14 cellular contexts compared by ENCODE assay signal in the genomic region with DNA sequence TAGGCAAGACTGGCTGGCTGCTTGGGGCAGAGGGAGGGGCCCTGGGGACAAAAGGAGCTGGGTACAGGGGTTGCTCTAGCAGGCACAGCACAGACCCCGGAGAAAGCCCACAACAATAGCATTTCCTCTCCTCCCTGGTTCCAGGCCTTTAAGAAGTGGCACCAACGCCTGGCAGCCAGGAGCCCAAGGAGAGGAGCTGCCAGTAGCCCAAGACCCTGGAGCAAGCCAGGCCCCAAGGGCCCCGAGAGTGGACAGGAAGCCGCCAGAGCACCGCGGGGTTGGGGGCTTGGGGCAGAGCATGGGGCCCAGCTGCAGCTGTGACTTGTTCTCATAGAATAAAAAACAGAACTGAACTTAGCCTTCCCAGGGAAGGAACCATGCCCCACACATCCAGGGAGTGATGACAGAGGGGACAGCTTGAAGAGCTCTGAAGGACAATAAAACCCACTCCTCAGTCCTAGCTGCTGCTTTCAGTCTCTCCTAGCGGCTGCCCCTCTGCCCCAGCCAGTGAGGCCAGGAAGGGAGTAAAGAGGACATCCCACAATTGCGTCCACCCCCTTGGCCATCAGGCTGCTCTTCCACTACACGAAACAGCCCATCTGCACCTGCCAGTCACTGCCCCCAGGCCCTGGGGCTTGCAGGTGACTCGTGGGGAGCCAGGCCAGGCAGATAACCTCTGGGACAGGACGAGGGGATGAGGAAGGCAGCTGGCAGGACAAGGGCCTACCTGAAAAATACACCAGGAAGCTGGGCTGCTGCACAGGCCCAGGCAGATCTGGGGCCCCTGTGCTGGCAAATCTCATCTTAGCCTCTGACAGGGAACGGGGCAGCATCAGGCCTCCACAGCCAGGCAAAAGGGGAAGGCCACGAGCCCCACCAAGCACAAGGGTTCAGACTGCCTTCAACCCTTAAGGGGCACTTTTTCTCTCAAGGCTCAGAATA. TPM values are rescaled to one million over a fixed set of nuclear protein-coding genes. Genes with fewer than 3 reads are reported as not detected.
DNase-seq lines count a peak whose midpoint lies in the region; ATAC-seq and TF ChIP-seq lines count a peak whose summit lies in the region.
"Had no signal": no experiment of that assay in that cellular context is flagged by ENCODE, and none has a peak within 500 bp of the region (broad histone marks: within the 10 kb centered on the region; RNA-seq: fewer than 3 reads in every experiment).

No MANE protein-coding gene starts in this region.

- H3K4me3 Mint-ChIP-seq in MCF 10A (ENCODE audit: unreplicated experiment), result no peak overlapping the region

- BruUV-seq in MCF 10A (replicated peaks; lab: Mats Ljungman, UMichigan) (no TSS peak), mammary epithelial cell (replicated peaks; lab: Mats Ljungman, UMichigan) (no TSS peak)

- H3K27me3 ChIP-seq in mammary epithelial cell (ENCODE audit: insufficient read depth, low read length), result no peaks in the 10 kb centered on the region
- H3K27me3 ChIP-seq in left ventricle myocardium inferior (ENCODE audit: low read depth), result no peaks in the 10 kb centered on the region
- H3K27me3 ChIP-seq in vagina, result no peaks in the 10 kb centered on the region
- no peaks in the 10 kb centered on the region for H3K27me3 ChIP-seq in SK-N-SH (ENCODE audit: insufficient read depth)

- ATAC-seq in HG03521 (IDR thresholded peaks at IDR 0.05; ENCODE audit: unreplicated experiment) (no peak), GM18505 (IDR thresholded peaks at IDR 0.05; ENCODE audit: unreplicated experiment) (no peak)

- CTCF ChIA-PET in MCF 10A (lab: Yijun Ruan, JAX), result no interaction called here
- CTCF ChIA-PET in mammary epithelial cell (lab: Charles Lee; ENCODE audit: low non-redundant PET), result interaction anchor here (0.6 kb wide), 1 partner anchor 80 kb away, joined by 11 read pairs; no protein-coding TSS in a partner anchor
- CTCF ChIA-PET in SK-N-SH (lab: Yijun Ruan, JAX), result interaction anchor here (0.8 to 1.3 kb wide), 3 partner anchors 10 to 751 kb away, joined by 3 read pairs; no protein-coding TSS in a partner anchor

- H3K4me1 Mint-ChIP-seq in MCF 10A (ENCODE audit: insufficient read depth, unreplicated experiment), result peaks cover 20% of the 10 kb centered on the region

- no peak overlapping the region for H3K4me2 ChIP-seq in mammary epithelial cell (ENCODE audit: insufficient read depth, low read depth, low read length)
- H3K4me2 ChIP-seq in SK-N-SH, result no peak overlapping the region

- no peak for TF ChIP-seq EP300 in SK-N-SH (IDR thresholded peaks at IDR 0.05; ENCODE audit: borderline replicate concordance in 1 of 2, low read depth in 1 of 2, low read length in 1 of 2)

- H4K20me1 ChIP-seq in mammary epithelial cell (ENCODE audit: insufficient read depth, low read length), result no peaks in the 10 kb centered on the region
- no peaks in the 10 kb centered on the region for H4K20me1 ChIP-seq in SK-N-SH (ENCODE audit: insufficient read depth)

- H3K4me3 ChIP-seq in mammary epithelial cell (replicated peaks in 1 of 3; ENCODE audit: insufficient read depth in 1 of 3, low read depth in 2 of 3, low read length in 3 of 3) (no peak overlapping the region), left ventricle myocardium inferior (peak overlapping the region; percentile 38), vagina (no peak overlapping the region), SK-N-SH (ENCODE audit: low read depth in 2 of 2, low read length in 1 of 2) (no peak overlapping the region)

- in situ Hi-C loops in mammary epithelial cell (cut with MboI; ENCODE audit: low sequenced_read_pairs in 2 of 2), result no loop called here

- peaks cover 10% of the 10 kb centered on the region for H3K4me1 ChIP-seq in mammary epithelial cell (ENCODE audit: insufficient read depth, low read length)
- H3K4me1 ChIP-seq in left ventricle myocardium inferior, result peaks cover 98% of the 10 kb centered on the region
- peaks cover 78% of the 10 kb centered on the region for H3K4me1 ChIP-seq in vagina
- peaks cover 0 to 17% of the 10 kb centered on the region in 2 experiments; a peak in 1 of 4 replicates for H3K4me1 ChIP-seq in SK-N-SH (ENCODE audit: control insufficient read depth in 1 of 2, insufficient read depth in 2 of 2, low read depth in 1 of 2, low read length in 1 of 2)

- no peak for TF ChIP-seq RAD21 in SK-N-SH (IDR thresholded peaks at IDR 0.05; ENCODE audit: low read length)

- DNase-seq in MCF 10A (ENCODE audit: unreplicated experiment), result no peak
- no peak for DNase-seq in mammary epithelial cell
- no peak for DNase-seq in left ventricle myocardium inferior
- DNase-seq in posterior vena cava (ENCODE audit: low spot score), result peak; percentile 62
- no peak for DNase-seq in vagina (ENCODE audit: extremely low spot score in 2 of 2)
- no peak for DNase-seq in SK-N-SH
- DNase-seq: central memory CD4-positive, alpha-beta T cell; DND-41; NCI-H187 treated with DMSO at 0.1 percent for 48 hours; OCI-M1; stimulated activated CD4-positive, alpha-beta T cell treated with anti-CD3 and anti-CD28 coated beads, Interleukin-4, amount 100 ng/mL, for 24 hours; T1000 had no signal

- dilution Hi-C loops in mammary epithelial cell (cut with HindIII; ENCODE audit: low sequenced_read_pairs), result loop anchor here (10.0 kb wide), 1 partner anchor 115 kb away; no protein-coding TSS in a partner anchor

- no peaks in the 10 kb centered on the region for H3K27me3 Mint-ChIP-seq in MCF 10A (ENCODE audit: insufficient read depth, unreplicated experiment)

- intact Hi-C loops in MCF 10A (cut with micrococcal nuclease), result loop anchor here (2.0 kb wide), 1 partner anchor 15 kb away; a partner anchor contains a TSS
- intact Hi-C loops in mammary epithelial cell (cut with micrococcal nuclease), result no loop called here
- intact Hi-C loops in left ventricle myocardium inferior (cut with micrococcal nuclease), result no loop called here
- intact Hi-C loops in posterior vena cava (cut with DNase I), result loop anchor here in 1 of 2 donors (10.0 kb wide), 1 partner anchor 55 kb away; a partner anchor contains a TSS
- intact Hi-C loops in vagina (cut with DNase I), result no loop called here

- H3K9me2 ChIP-seq in SK-N-SH, result no peaks in the 10 kb centered on the region

- POLR2A ChIA-PET in MCF 10A (lab: Yijun Ruan, JAX) (interaction anchor here (0.6 to 8.7 kb wide), 6 partner anchors 14 to 136 kb away, joined by 3 to 87 read pairs (median 6); a partner anchor contains a TSS), SK-N-SH (lab: Yijun Ruan, JAX) (interaction anchor here (2.1 kb wide), 1 partner anchor 14 kb away, joined by 8 read pairs; no protein-coding TSS in a partner anchor)

- H3K9ac ChIP-seq in mammary epithelial cell (ENCODE audit: insufficient read depth, low read length), result no peak overlapping the region
- no peak overlapping the region for H3K9ac ChIP-seq in SK-N-SH

- H2AFZ ChIP-seq in mammary epithelial cell (ENCODE audit: low read depth, low read length) (no peak overlapping the region), SK-N-SH (ENCODE audit: low read depth) (no peak overlapping the region)

- TF ChIP-seq POLR2A in vagina (IDR thresholded peaks at IDR 0.05) (no peak), GM18505 (IDR thresholded peaks at IDR 0.05; ENCODE audit: borderline replicate concordance, extremely low read depth, insufficient read depth, insufficient read length) (no peak)

- H3K9me3 ChIP-seq in mammary epithelial cell (replicated peaks; ENCODE audit: insufficient read depth, low read length) (no peaks in the 10 kb centered on the region), left ventricle myocardium inferior (replicated peaks) (no peaks in the 10 kb centered on the region), vagina (no peaks in the 10 kb centered on the region), SK-N-SH (no peaks in the 10 kb centered on the region)

- 50% methylated on average over 7 of the region's 13 CpGs for WGBS in mammary epithelial cell (ENCODE audit: low coverage, missing lambda C conversion rate)
- WGBS in SK-N-SH (ENCODE audit: low lambda C conversion rate), result 71% methylated on average over 10 of the region's 13 CpGs

- H3K36me3 ChIP-seq in mammary epithelial cell (ENCODE audit: insufficient read depth, low read length) (no peaks in the 10 kb centered on the region), left ventricle myocardium inferior (peaks cover 24% of the 10 kb centered on the region), vagina (peaks cover 0 to 19% of the 10 kb centered on the region in 2 donors), SK-N-SH (replicated peaks in 1 of 2; ENCODE audit: control insufficient read depth in 1 of 2, insufficient read depth in 2 of 2, low read length in 1 of 2) (peaks cover 0 to 9% of the 10 kb centered on the region in 2 experiments)

- H3K79me2 ChIP-seq in mammary epithelial cell (ENCODE audit: insufficient read depth, low read length) (no peaks in the 10 kb centered on the region), SK-N-SH (ENCODE audit: insufficient read depth) (no peaks in the 10 kb centered on the region)

- peak overlapping the region; percentile 96 for H3K27ac Mint-ChIP-seq in MCF 10A (ENCODE audit: low read depth, unreplicated experiment)

- peaks cover 4% of the 10 kb centered on the region for H3F3A ChIP-seq in SK-N-SH (replicated peaks; ENCODE audit: insufficient read depth)

- H3K36me3 Mint-ChIP-seq in MCF 10A (ENCODE audit: insufficient read depth, unreplicated experiment), result peaks cover 20% of the 10 kb centered on the region

- H3K27ac ChIP-seq in mammary epithelial cell (ENCODE audit: insufficient read depth, low read depth, low read length) (no peak overlapping the region), left ventricle myocardium inferior (replicated peaks) (peak overlapping the region; percentile 98), vagina (peak overlapping the region; percentile 99), SK-N-SH (ENCODE audit: low read depth in 2 of 2, low read length in 1 of 2) (no peak overlapping the region)

- H3K9me3 Mint-ChIP-seq in MCF 10A (ENCODE audit: unreplicated experiment), result no peaks in the 10 kb centered on the region

- TF ChIP-seq CTCF in MCF 10A (IDR thresholded peaks at IDR 0.05; ENCODE audit: unreplicated experiment), result no peak
- no peak for TF ChIP-seq CTCF in mammary epithelial cell (conservative IDR thresholded peaks at IDR 0.05 in 1 of 2, IDR thresholded peaks at IDR 0.05 in 1 of 2; ENCODE audit: extremely low read depth in 1 of 2, insufficient read depth in 1 of 2, low read depth in 1 of 2, low read length in 2 of 2)
- TF ChIP-seq CTCF in left ventricle myocardium inferior (IDR thresholded peaks at IDR 0.05; ENCODE audit: borderline replicate concordance), result no peak
- TF ChIP-seq CTCF in vagina (IDR thresholded peaks at IDR 0.05), result no peak
- TF ChIP-seq CTCF in SK-N-SH (IDR thresholded peaks at IDR 0.05), result no peak

RNA-seq across cellular contexts. Expression of a gene that starts 16.4 kb away (rescaled TPM):
- total RNA-seq in MCF 10A (2022) (14.0 and 17.8 TPM in 2 replicates), mammary epithelial cell (10 to 100 TPM; 19.1 to 19.2 TPM), left ventricle myocardium inferior (40.1 TPM), posterior vena cava (10 to 100 TPM; 31.0 to 31.7 TPM), vagina (47.9 TPM)
- polyA plus RNA-seq in mammary epithelial cell (8.2 TPM), SK-N-SH (2012; rRNA removed) (5.3 and 7.6 TPM in 2 replicates)
- polyA minus RNA-seq in mammary epithelial cell, result 17.0 TPM
- polyA plus RNA-seq in SK-N-SH (2012; cell fraction: cytosol; rRNA removed), result 2.8 and 3.5 TPM in 2 replicates
- 18.8 and 23.8 TPM in 2 replicates for polyA plus RNA-seq in SK-N-SH (2012; cell fraction: nucleus; rRNA removed)

RNA-seq across cellular contexts. Expression of a gene that starts 16.6 kb away (rescaled TPM):
- total RNA-seq in MCF 10A (2022), result 12.3 and 24.7 TPM in 2 replicates
- total RNA-seq in mammary epithelial cell, result 10 to 100 TPM in 1 of 2 donors, 1 to 10 TPM in 1; 7.0 to 17.0 TPM
- polyA plus RNA-seq in mammary epithelial cell, result 7.6 TPM
- 12.9 TPM for polyA minus RNA-seq in mammary epithelial cell
- total RNA-seq in left ventricle myocardium inferior, result 16.1 TPM
- 10 to 100 TPM; 16.8 to 16.9 TPM for total RNA-seq in posterior vena cava
- 19.2 TPM for total RNA-seq in vagina
- polyA plus RNA-seq in SK-N-SH (2012; rRNA removed), result 7.4 and 8.3 TPM in 2 replicates
- polyA plus RNA-seq in SK-N-SH (2012; cell fraction: cytosol; rRNA removed), result 4.3 and 4.7 TPM in 2 replicates
- 31.6 and 35.7 TPM in 2 replicates for polyA plus RNA-seq in SK-N-SH (2012; cell fraction: nucleus; rRNA removed)

RNA-seq across cellular contexts. Expression of a gene that starts 27.4 kb away (rescaled TPM):
- total RNA-seq in MCF 10A (2022) (not detected in 2 replicates), mammary epithelial cell (not detected), left ventricle myocardium inferior (2.5 TPM), posterior vena cava (1 to 10 TPM; 2.1 to 2.3 TPM), vagina (not detected)
- polyA plus RNA-seq in mammary epithelial cell (not detected), SK-N-SH (2012; rRNA removed) (0.10 TPM in 1 of 2 replicates, not detected in the other)
- polyA minus RNA-seq in mammary epithelial cell, result not detected
- 0.05 TPM in 1 of 2 replicates, not detected in the other for polyA plus RNA-seq in SK-N-SH (2012; cell fraction: cytosol; rRNA removed)
- 0.07 and 0.08 TPM in 2 replicates for polyA plus RNA-seq in SK-N-SH (2012; cell fraction: nucleus; rRNA removed)

RNA-seq across cellular contexts. Expression of a gene that starts 53.5 kb away (rescaled TPM):
- total RNA-seq in MCF 10A (2022) (68.4 and 73.1 TPM in 2 replicates), mammary epithelial cell (100 to 1,000 TPM; 105 to 109 TPM), left ventricle myocardium inferior (16.6 TPM), posterior vena cava (10 to 100 TPM; 35.1 to 39.1 TPM), vagina (49.4 TPM)
- polyA plus RNA-seq in mammary epithelial cell (120 TPM), SK-N-SH (2012; rRNA removed) (45.1 and 66.2 TPM in 2 replicates)
- polyA minus RNA-seq in mammary epithelial cell, result 78.0 TPM
- polyA plus RNA-seq in SK-N-SH (2012; cell fraction: cytosol; rRNA removed), result 24.0 and 36.4 TPM in 2 replicates
- polyA plus RNA-seq in SK-N-SH (2012; cell fraction: nucleus; rRNA removed), result 58.7 and 62.0 TPM in 2 replicates

RNA-seq across cellular contexts. Expression of a gene that starts 58.2 kb away (rescaled TPM):
- not detected in 2 replicates for total RNA-seq in MCF 10A (2022)
- not detected for total RNA-seq in mammary epithelial cell
- not detected for polyA plus RNA-seq in mammary epithelial cell
- polyA minus RNA-seq in mammary epithelial cell, result not detected
- 1,100 TPM for total RNA-seq in left ventricle myocardium inferior
- 1 to 10 TPM in 1 of 2 donors, not detected in 1; 3.8 TPM for total RNA-seq in posterior vena cava
- not detected for total RNA-seq in vagina
- polyA plus RNA-seq in SK-N-SH (2012; rRNA removed), result not detected in 2 replicates
- polyA plus RNA-seq in SK-N-SH (2012; cell fraction: cytosol; rRNA removed), result 0.04 TPM in 1 of 2 replicates, not detected in the other
- not detected in 2 replicates for polyA plus RNA-seq in SK-N-SH (2012; cell fraction: nucleus; rRNA removed)

Comparison
In these comparisons a context has a peak if more than half of its experiments do, and no peak if none do; other contexts are left out.
1. H3K27ac ChIP-seq: peak in left ventricle myocardium inferior (single experiment) and vagina (single experiment); none in mammary epithelial cell (single experiment) and SK-N-SH (0 of 2).